Comparison of ENCODE assay signal across 1 cellular context in the genomic region with DNA sequence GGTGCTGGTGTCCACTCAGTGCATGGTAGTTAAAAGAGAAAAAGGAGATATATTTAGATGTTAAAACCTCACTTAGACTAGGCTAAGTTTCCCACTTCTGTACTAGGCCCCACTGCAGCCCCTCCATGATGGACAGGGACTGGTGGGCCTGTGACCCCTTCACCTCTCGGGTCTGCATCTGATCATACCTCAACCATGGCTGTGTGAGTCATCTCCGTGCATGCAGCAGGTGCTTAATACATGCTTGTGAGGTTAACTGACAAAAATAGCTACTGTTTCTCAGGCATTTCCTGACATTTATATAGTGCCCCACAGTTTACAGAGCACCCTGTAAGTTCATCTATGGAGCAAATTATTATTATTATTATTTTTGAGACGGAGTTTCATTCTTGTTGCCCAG.
A peak's percentile ranks its signal among the peaks of the same experiment; 100 is the strongest.
TF ChIP-seq lines count a peak whose summit lies in the region.

No MANE protein-coding gene starts in this region.

TF ChIP-seq in HepG2, 621 proteins besides CTCF, POLR2A, EP300 and RAD21:
- TF ChIP-seq ZNF7 (CRISPR knock-in tag; IDR thresholded peaks at IDR 0.05) (no peak), ZKSCAN8 (CRISPR knock-in tag; IDR thresholded peaks at IDR 0.05; ENCODE audit: borderline replicate concordance) (peak; percentile 98), RCOR2 (CRISPR knock-in tag; IDR thresholded peaks at IDR 0.05) (no peak)
